In genomic region chr2:145655366-145655765, GRCh38 we compare ENCODE assay signal across 16 cellular contexts.
A peak's percentile ranks its signal among the peaks of the same experiment; 100 is the strongest.
DNase-seq lines count a peak whose midpoint lies in the region; ATAC-seq, FAIRE-seq and TF ChIP-seq lines count a peak whose summit lies in the region.
"Had no signal": no experiment of that assay in that cellular context is flagged by ENCODE, and none has a peak within 500 bp of the region (broad histone marks: within the 10 kb centered on the region; RNA-seq: fewer than 3 reads in every experiment).

No MANE protein-coding gene starts in this region.

- no peaks in the 10 kb centered on the region for H3K79me2 ChIP-seq in OCI-LY1 (ENCODE audit: insufficient read depth, low read length)
- no peaks in the 10 kb centered on the region for H3K79me2 ChIP-seq in smooth muscle cell (ENCODE audit: low read depth)

- TF ChIP-seq CTCF in D721Med (IDR thresholded peaks at IDR 0.05; ENCODE audit: insufficient read depth, missing control alignments) = no peak
- TF ChIP-seq CTCF in OCI-LY1 (IDR thresholded peaks at IDR 0.05; ENCODE audit: low read length) = no peak
- TF ChIP-seq CTCF in brain (conservative IDR thresholded peaks at IDR 0.05) = no peak
- TF ChIP-seq CTCF in smooth muscle cell (IDR thresholded peaks at IDR 0.05; ENCODE audit: borderline replicate concordance, insufficient read depth, poor library complexity, severe bottlenecking) = no peak

- H3K27me3 ChIP-seq in OCI-LY1 (ENCODE audit: insufficient read depth, low read length) (no peaks in the 10 kb centered on the region), smooth muscle cell (ENCODE audit: low read depth) (no peaks in the 10 kb centered on the region)
- H3K27me3 ChIP-seq: BLaER1 had no signal

- no peaks in the 10 kb centered on the region for H3K36me3 ChIP-seq in OCI-LY1 (ENCODE audit: insufficient read depth, low read length)
- H3K36me3 ChIP-seq in smooth muscle cell (ENCODE audit: low read depth) = no peaks in the 10 kb centered on the region
- H3K36me3 ChIP-seq: BLaER1 had no signal

- H3K4me3 ChIP-seq in OCI-LY1 (ENCODE audit: low read depth, low read length, poor library complexity, severe bottlenecking) = no peak overlapping the region
- H3K4me3 ChIP-seq in smooth muscle cell = no peak overlapping the region
- H3K4me3 ChIP-seq: BLaER1 had no signal

- intact Hi-C loops in Right ventricle myocardium inferior (cut with DNase I) = no loop called here

- no peaks in the 10 kb centered on the region for H3K9me3 Mint-ChIP-seq in brain
- H3K9me3 Mint-ChIP-seq in activated naive CD4-positive, alpha-beta T cell treated with anti-CD3 and anti-CD28 coated beads, Interleukin-2, amount 50 U/mL, for 72 hours = peaks cover 2% of the 10 kb centered on the region in 2 donors

- no peak overlapping the region for H3K9ac ChIP-seq in OCI-LY1 (ENCODE audit: low read length)
- no peak overlapping the region for H3K9ac ChIP-seq in smooth muscle cell (ENCODE audit: low read depth)
- H3K9ac ChIP-seq: BLaER1 had no signal

- H3K4me2 ChIP-seq in OCI-LY1 (ENCODE audit: low read length) = no peak overlapping the region
- H3K4me2 ChIP-seq in smooth muscle cell = peak overlapping the region; percentile 71
- H3K4me2 ChIP-seq: BLaER1 had no signal

- DNase-seq in D721Med (ENCODE audit: insufficient read length, low spot score) (no peak), smooth muscle cell (lab: John Stamatoyannopoulos, UW; ENCODE audit: unreplicated experiment) (no peak), Right ventricle myocardium inferior (ENCODE audit: missing footprints) (no peak)
- DNase-seq in stimulated activated naive CD4-positive, alpha-beta T cell (lab: John Stamatoyannopoulos, UW) = no peak
- DNase-seq in activated naive CD4-positive, alpha-beta T cell treated with anti-CD3 and anti-CD28 coated beads, Interleukin-2, amount 50 U/mL, for 72 hours (ENCODE audit: low spot score in 2 of 2) = no peak
- DNase-seq: CD4-positive, alpha-beta memory T cell; DMS79 treated with DMSO at 0.1 percent for 48 hours; GF-D8; GOT3; H7 had no signal

- H3F3A ChIP-seq in OCI-LY1 (ENCODE audit: insufficient read depth, low read length) (no peaks in the 10 kb centered on the region), smooth muscle cell (ENCODE audit: low read depth) (peaks cover 9% of the 10 kb centered on the region)

- no peaks in the 10 kb centered on the region for H3K27me3 Mint-ChIP-seq in brain
- H3K27me3 Mint-ChIP-seq: CD4-positive, alpha-beta memory T cell had no signal

- FAIRE-seq in D721Med (lab: Jason Lieb, UNC) = peak; percentile 67
- FAIRE-seq: A204.1 had no signal

- no peaks in the 10 kb centered on the region for H3K9me2 ChIP-seq in OCI-LY1 (ENCODE audit: low read depth, low read length)

- H4K20me1 ChIP-seq in OCI-LY1 (ENCODE audit: insufficient read depth, low read length) (no peaks in the 10 kb centered on the region), smooth muscle cell (ENCODE audit: low read depth) (no peaks in the 10 kb centered on the region)
- H4K20me1 ChIP-seq: BLaER1 had no signal

- no peak for ATAC-seq in Right ventricle myocardium inferior
- no peak for ATAC-seq in activated naive CD4-positive, alpha-beta T cell treated with anti-CD3 and anti-CD28 coated beads, Interleukin-2, amount 50 U/mL, for 72 hours
- ATAC-seq: HCT116 had no signal

- no peaks in the 10 kb centered on the region for H3K9me3 ChIP-seq in OCI-LY1 (ENCODE audit: low read length)
- H3K9me3 ChIP-seq in smooth muscle cell (replicated peaks; ENCODE audit: low read depth) = no peaks in the 10 kb centered on the region
- H3K9me3 ChIP-seq: BLaER1 had no signal

- H3K27ac ChIP-seq in OCI-LY1 (ENCODE audit: low read depth, low read length, poor library complexity, severe bottlenecking) (no peak overlapping the region), smooth muscle cell (ENCODE audit: low read depth) (peak overlapping the region; percentile 89)
- H3K27ac ChIP-seq: BLaER1 had no signal

- H3K4me1 Mint-ChIP-seq in brain = peaks cover 38% of the 10 kb centered on the region
- H3K4me1 Mint-ChIP-seq: CD4-positive, alpha-beta memory T cell had no signal

- WGBS in smooth muscle cell (ENCODE audit: low lambda C conversion rate) = 75% methylated on average over 2 of the region's 2 CpGs

- H3K4me1 ChIP-seq in OCI-LY1 (ENCODE audit: insufficient read depth, low read length, severe bottlenecking) (peaks cover 13% of the 10 kb centered on the region), smooth muscle cell (ENCODE audit: low read depth) (peaks cover 14% of the 10 kb centered on the region)
- H3K4me1 ChIP-seq: BLaER1 had no signal

- H3K36me3 Mint-ChIP-seq in brain = no peaks in the 10 kb centered on the region
- H3K36me3 Mint-ChIP-seq in activated naive CD4-positive, alpha-beta T cell treated with anti-CD3 and anti-CD28 coated beads, Interleukin-2, amount 50 U/mL, for 72 hours = no peaks in the 10 kb centered on the region
- H3K36me3 Mint-ChIP-seq: CD14-positive monocyte; CD4-positive, alpha-beta memory T cell had no signal

- H3K27ac Mint-ChIP-seq in brain = peak overlapping the region in 3 of 5 experiments; percentile 15 to 90 (median 30)
- H3K27ac Mint-ChIP-seq in activated naive CD4-positive, alpha-beta T cell treated with anti-CD3 and anti-CD28 coated beads, Interleukin-2, amount 50 U/mL, for 72 hours = no peak overlapping the region
- H3K27ac Mint-ChIP-seq: CD14-positive monocyte; CD4-positive, alpha-beta memory T cell had no signal

- H2AFZ ChIP-seq in OCI-LY1 (ENCODE audit: low read length) (peak overlapping the region; percentile 88; the same call in 1 of the 2 replicates), smooth muscle cell (ENCODE audit: low read depth) (peak overlapping the region; percentile 74)

- no peak overlapping the region for H3K4me3 Mint-ChIP-seq in brain
- H3K4me3 Mint-ChIP-seq: CD14-positive monocyte; CD4-positive, alpha-beta memory T cell had no signal

Comparison
In these comparisons a context has a peak if more than half of its experiments do, and no peak if none do; other contexts are left out.
1. H3K27ac Mint-ChIP-seq: peak in brain (3 of 5); none in activated naive CD4-positive, alpha-beta T cell treated with anti-CD3 and anti-CD28 coated beads, Interleukin-2, amount 50 U/mL, for 72 hours (0 of 2).